9 cellular contexts compared by ENCODE assay signal in the genomic region with DNA sequence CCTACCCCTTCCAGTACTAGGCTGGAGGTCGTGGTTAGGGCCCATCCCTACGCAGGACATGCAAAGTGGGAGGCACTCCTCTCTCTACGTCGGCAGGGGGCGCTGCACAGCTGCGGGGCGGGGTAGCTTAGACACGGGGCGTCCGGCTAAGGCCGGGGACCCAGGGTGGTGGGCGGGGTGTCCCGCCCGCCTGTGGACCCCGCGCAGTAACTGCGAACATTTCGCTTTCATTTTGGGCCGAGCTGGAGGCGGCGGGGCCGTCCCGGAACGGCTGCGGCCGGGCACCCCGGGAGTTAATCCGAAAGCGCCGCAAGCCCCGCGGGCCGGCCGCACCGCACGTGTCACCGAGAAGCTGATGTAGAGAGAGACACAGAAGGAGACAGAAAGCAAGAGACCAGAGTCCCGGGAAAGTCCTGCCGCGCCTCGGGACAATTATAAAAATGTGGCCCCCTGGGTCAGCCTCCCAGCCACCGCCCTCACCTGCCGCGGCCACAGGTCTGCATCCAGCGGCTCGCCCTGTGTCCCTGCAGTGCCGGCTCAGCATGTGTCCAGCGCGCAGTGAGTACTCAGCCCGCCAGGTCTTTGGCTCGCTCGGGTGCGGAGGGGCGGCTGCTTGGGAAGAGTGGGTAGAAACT. TPM values are rescaled to one million over a fixed set of nuclear protein-coding genes. Genes with fewer than 3 reads are reported as not detected.
A peak's percentile ranks its signal among the peaks of the same experiment; 100 is the strongest.
DNase-seq lines count a peak whose midpoint lies in the region; ATAC-seq and TF ChIP-seq lines count a peak whose summit lies in the region.
"Had no signal": no experiment of that assay in that cellular context is flagged by ENCODE, and none has a peak within 500 bp of the region (broad histone marks: within the 10 kb centered on the region; RNA-seq: fewer than 3 reads in every experiment).

A gene (plus strand): TSS at position 219 of the 635 bp plus-strand sequence.

- H3K4me3 ChIP-seq in neural progenitor cell = peak within 1 kb of the TSS; percentile 74

- no peaks in the 10 kb centered on the region for H3F3A ChIP-seq in neural progenitor cell (ENCODE audit: low read depth)

- H3K79me2 ChIP-seq in neural progenitor cell (ENCODE audit: low read depth) = no peaks in the 10 kb centered on the region

- no peaks in the 10 kb centered on the region for H4K20me1 ChIP-seq in neural progenitor cell (ENCODE audit: low read depth)

- peak; percentile 93 for TF ChIP-seq CTCF in neural progenitor cell (IDR thresholded peaks at IDR 0.05)

- ATAC-seq in GM19372 (IDR thresholded peaks at IDR 0.05; ENCODE audit: low read depth, unreplicated experiment) (peak; percentile 94), HG03469 (IDR thresholded peaks at IDR 0.05; ENCODE audit: unreplicated experiment) (peak; percentile 93)

- peaks cover 22% of the 10 kb centered on the region for H3K27me3 ChIP-seq in neural progenitor cell

- no peaks in the 10 kb centered on the region for H3K36me3 Mint-ChIP-seq in neural progenitor cell

- H3K4me1 Mint-ChIP-seq in neural progenitor cell = peaks cover 3% of the 10 kb centered on the region

- DNase-seq in COLO668 (lab: John Stamatoyannopoulos, UW; ENCODE audit: unreplicated experiment) (peak; percentile 50), OCI-M1 (lab: John Stamatoyannopoulos, UW) (peak; percentile 71), fibroblast of the conjunctiva (ENCODE audit: low read depth) (peak; percentile 53), neural progenitor cell (ENCODE audit: low spot score) (peak; percentile 88), stromal cell of bone marrow (ENCODE audit: low read depth) (peak; percentile 40)
- peak; percentile 65 to 70 for DNase-seq in activated T-helper 1 cell treated with anti-CD3 and anti-CD28 coated beads, Interleukin-2, amount 50 U/mL, for 16 hours (ENCODE audit: low read depth in 1 of 2, low spot score in 1 of 2)

- H3K36me3 ChIP-seq in neural progenitor cell = no peaks in the 10 kb centered on the region

- H3K27ac Mint-ChIP-seq in neural progenitor cell = no peak within 1 kb of the TSS

- no peak within 1 kb of the TSS for H3K27ac ChIP-seq in neural progenitor cell

- H3K27me3 Mint-ChIP-seq in neural progenitor cell (ENCODE audit: insufficient read depth, low read depth) = peaks cover 7% of the 10 kb centered on the region

- no peak within 1 kb of the TSS for H3K9ac ChIP-seq in neural progenitor cell

- H3K4me3 Mint-ChIP-seq in neural progenitor cell = peak within 1 kb of the TSS; percentile 84

- no peaks in the 10 kb centered on the region for H3K9me3 ChIP-seq in neural progenitor cell (ENCODE audit: low read depth)

- peaks cover 8% of the 10 kb centered on the region for H3K9me3 Mint-ChIP-seq in neural progenitor cell

- H3K4me1 ChIP-seq in neural progenitor cell = peaks cover 4% of the 10 kb centered on the region

- peak within 1 kb of the TSS; percentile 96 for H2AFZ ChIP-seq in neural progenitor cell (replicated peaks)

- H3K4me2 ChIP-seq in neural progenitor cell = peak within 1 kb of the TSS; percentile 82

RNA-seq across cellular contexts. Expression of the gene that starts here (rescaled TPM):
- total RNA-seq in neural progenitor cell (ENCODE audit: low replicate concordance) = 0.77 and 0.79 TPM in 2 replicates
- total RNA-seq: subcutaneous adipose tissue had no signal

Comparison
In these comparisons a context has a peak if more than half of its experiments do, and no peak if none do; other contexts are left out.
1. Peak in DNase-seq, H3K4me3 ChIP-seq and H3K4me2 ChIP-seq in neural progenitor cell; RNA of the gene not detected or under 1 TPM.